In genomic region chrX:24024819-24025740, GRCh38 we compare ENCODE assay signal across 8 cellular contexts. TPM values are rescaled to one million over a fixed set of nuclear protein-coding genes. Genes with fewer than 3 reads are reported as not detected.
DNase-seq lines count a peak whose midpoint lies in the region; ATAC-seq and TF ChIP-seq lines count a peak whose summit lies in the region.

No MANE protein-coding gene starts in this region.

- no peak overlapping the region for H3K27ac Mint-ChIP-seq in activated naive CD4-positive, alpha-beta T cell treated with anti-CD3 and anti-CD28 coated beads, Interleukin-2, amount 50 U/mL, for 24 hours
- H3K27ac Mint-ChIP-seq in glutamatergic neuron (ENCODE audit: unreplicated experiment), result no peak overlapping the region
- peak overlapping the region; percentile 88 for H3K27ac Mint-ChIP-seq in osteocyte (ENCODE audit: unreplicated experiment)

- H3K27me3 Mint-ChIP-seq in activated naive CD4-positive, alpha-beta T cell treated with anti-CD3 and anti-CD28 coated beads, Interleukin-2, amount 50 U/mL, for 24 hours, result no peaks in the 10 kb centered on the region
- H3K27me3 Mint-ChIP-seq in glutamatergic neuron (ENCODE audit: unreplicated experiment), result peaks cover 2% of the 10 kb centered on the region
- no peaks in the 10 kb centered on the region for H3K27me3 Mint-ChIP-seq in osteocyte (ENCODE audit: unreplicated experiment)

- ATAC-seq in thoracic aorta (ENCODE audit: insufficient number of reproducible peaks, low FRiP score, low read depth), result peak; percentile 59

- H3K4me3 Mint-ChIP-seq in activated naive CD4-positive, alpha-beta T cell treated with anti-CD3 and anti-CD28 coated beads, Interleukin-2, amount 50 U/mL, for 24 hours, result peak overlapping the region; percentile 90
- H3K4me3 Mint-ChIP-seq in glutamatergic neuron (ENCODE audit: unreplicated experiment) (no peak overlapping the region), osteocyte (ENCODE audit: unreplicated experiment) (peak overlapping the region; percentile 90)

- DNase-seq in HFF-Myc (ENCODE audit: extremely low read depth, low read depth), result peak; percentile 40
- DNase-seq in MV-4-11 (lab: John Stamatoyannopoulos, UW), result peak; percentile 71
- no peak for DNase-seq in SK-N-MC (ENCODE audit: low read depth, low spot score)
- peak; percentile 82 for DNase-seq in glutamatergic neuron
- peak; percentile 98 for DNase-seq in osteocyte (ENCODE audit: extremely low spot score, unreplicated experiment)
- DNase-seq in thoracic aorta (ENCODE audit: low spot score), result peak; percentile 22

- H3K4me1 ChIP-seq in thoracic aorta (ENCODE audit: control insufficient read depth in 1 of 2, low read depth in 2 of 2), result peaks cover 0 to 4% of the 10 kb centered on the region in 2 donors

- peak overlapping the region; percentile 91 for H3K9ac ChIP-seq in SK-N-MC (ENCODE audit: insufficient read length)

- TF ChIP-seq POLR2A in GM10847 (IDR thresholded peaks at IDR 0.05; ENCODE audit: extremely low read depth, insufficient read length), result peak; percentile 96

- no peaks in the 10 kb centered on the region for H3K9me3 ChIP-seq in SK-N-MC (ENCODE audit: low read depth, low read length)
- H3K9me3 ChIP-seq in thoracic aorta, result no peaks in the 10 kb centered on the region

- no peaks in the 10 kb centered on the region for H3K36me3 ChIP-seq in SK-N-MC (ENCODE audit: insufficient read depth, low read length)
- no peaks in the 10 kb centered on the region for H3K36me3 ChIP-seq in thoracic aorta

- H3K9me3 Mint-ChIP-seq in activated naive CD4-positive, alpha-beta T cell treated with anti-CD3 and anti-CD28 coated beads, Interleukin-2, amount 50 U/mL, for 24 hours, result no peaks in the 10 kb centered on the region
- H3K9me3 Mint-ChIP-seq in glutamatergic neuron (ENCODE audit: unreplicated experiment) (peaks cover 5% of the 10 kb centered on the region), osteocyte (ENCODE audit: unreplicated experiment) (no peaks in the 10 kb centered on the region)

- peaks cover 38% of the 10 kb centered on the region for H3K4me1 Mint-ChIP-seq in activated naive CD4-positive, alpha-beta T cell treated with anti-CD3 and anti-CD28 coated beads, Interleukin-2, amount 50 U/mL, for 24 hours
- H3K4me1 Mint-ChIP-seq in glutamatergic neuron (ENCODE audit: low read depth, unreplicated experiment) (peaks cover 2% of the 10 kb centered on the region), osteocyte (ENCODE audit: unreplicated experiment) (peaks cover 37% of the 10 kb centered on the region)

- H3K4me3 ChIP-seq in HFF-Myc (replicated peaks; ENCODE audit: low read depth, low read length) (peak overlapping the region; percentile 66), SK-N-MC (peak overlapping the region; percentile 82), thoracic aorta (peak overlapping the region; percentile 89)

- TF ChIP-seq CTCF in HFF-Myc (IDR thresholded peaks at IDR 0.05; ENCODE audit: low read depth, low read length, missing control alignments), result no peak
- no peak for TF ChIP-seq CTCF in glutamatergic neuron (IDR thresholded peaks at IDR 0.05; ENCODE audit: partially characterized antibody, unreplicated experiment)
- TF ChIP-seq CTCF in osteocyte (IDR thresholded peaks at IDR 0.05), result peak; percentile 42
- no peak for TF ChIP-seq CTCF in thoracic aorta (IDR thresholded peaks at IDR 0.05)

- no peaks in the 10 kb centered on the region for H3K27me3 ChIP-seq in thoracic aorta (replicated peaks; ENCODE audit: insufficient read depth)

- peaks cover 1% of the 10 kb centered on the region for H3K36me3 Mint-ChIP-seq in activated naive CD4-positive, alpha-beta T cell treated with anti-CD3 and anti-CD28 coated beads, Interleukin-2, amount 50 U/mL, for 24 hours
- H3K36me3 Mint-ChIP-seq in glutamatergic neuron (ENCODE audit: unreplicated experiment), result no peaks in the 10 kb centered on the region
- H3K36me3 Mint-ChIP-seq in osteocyte (ENCODE audit: unreplicated experiment), result peaks cover 8% of the 10 kb centered on the region

- H3K27ac ChIP-seq in SK-N-MC (peak overlapping the region; percentile 89), thoracic aorta (peak overlapping the region; percentile 89 to 93)

RNA-seq across cellular contexts. Expression of gene KLHL15, which starts 1.9 kb away (rescaled TPM):
- total RNA-seq in glutamatergic neuron (ENCODE audit: unreplicated experiment), result 5.0 TPM
- total RNA-seq in osteocyte, result 15.8 and 16.3 TPM in 2 replicates
- 10 to 100 TPM in 1 of 2 donors, 1 to 10 TPM in 1; 4.7 to 13.1 TPM for total RNA-seq in thoracic aorta

RNA-seq across cellular contexts. Expression of gene EIF2S3, which starts 29.7 kb away (rescaled TPM):
- total RNA-seq in glutamatergic neuron (ENCODE audit: unreplicated experiment), result 134 TPM
- total RNA-seq in osteocyte, result 360 and 369 TPM in 2 replicates
- total RNA-seq in thoracic aorta, result 100 to 1,000 TPM in 1 of 2 donors, 10 to 100 TPM in 1; 71.5 to 100 TPM
